Comparison of ENCODE assay signal across 1 cellular context in the genomic region with DNA sequence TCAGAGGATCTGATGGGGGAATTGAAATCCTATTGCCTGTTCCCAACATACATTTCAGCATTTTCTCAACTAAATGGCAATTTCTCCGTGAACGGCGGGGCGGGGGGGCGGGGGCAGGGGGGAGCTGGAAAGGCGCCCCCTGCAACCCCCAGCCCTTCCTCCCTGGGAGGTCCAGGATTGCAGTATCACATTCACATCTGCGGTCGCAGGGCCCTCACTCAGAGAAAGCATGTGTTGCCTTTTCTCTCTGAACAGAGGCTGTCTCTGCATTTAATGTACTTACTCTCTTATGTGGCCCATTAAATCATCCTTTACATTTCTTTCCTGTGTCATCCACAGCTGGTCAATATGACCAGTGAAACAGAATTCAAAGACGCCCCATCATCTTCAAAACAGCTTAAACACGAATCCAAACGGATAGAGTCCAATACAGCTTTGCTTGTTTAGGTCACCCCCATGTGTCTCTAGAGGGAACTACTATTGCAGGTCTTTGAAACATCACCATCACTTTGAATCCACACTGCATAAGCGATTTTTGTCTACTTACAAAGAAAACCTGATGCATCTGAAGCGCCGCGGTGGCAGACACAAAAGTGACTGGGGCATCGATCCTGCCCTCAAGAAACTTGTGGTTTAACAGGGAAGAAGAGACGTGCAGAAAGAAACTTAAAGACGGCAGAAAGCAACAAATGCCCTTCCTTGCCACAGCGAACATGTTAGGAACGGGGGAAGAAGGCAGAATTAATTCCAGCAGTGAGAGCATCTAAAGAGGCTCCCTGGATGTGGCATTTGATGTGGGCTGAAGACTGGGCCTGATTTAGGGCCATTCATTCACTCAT.
TF ChIP-seq lines count a peak whose summit lies in the region.

No MANE protein-coding gene starts in this region.

TF ChIP-seq in HepG2, 621 proteins besides CTCF, POLR2A, EP300 and RAD21 (continued from another document and continues in another):
- TF ChIP-seq, protein P1, sequence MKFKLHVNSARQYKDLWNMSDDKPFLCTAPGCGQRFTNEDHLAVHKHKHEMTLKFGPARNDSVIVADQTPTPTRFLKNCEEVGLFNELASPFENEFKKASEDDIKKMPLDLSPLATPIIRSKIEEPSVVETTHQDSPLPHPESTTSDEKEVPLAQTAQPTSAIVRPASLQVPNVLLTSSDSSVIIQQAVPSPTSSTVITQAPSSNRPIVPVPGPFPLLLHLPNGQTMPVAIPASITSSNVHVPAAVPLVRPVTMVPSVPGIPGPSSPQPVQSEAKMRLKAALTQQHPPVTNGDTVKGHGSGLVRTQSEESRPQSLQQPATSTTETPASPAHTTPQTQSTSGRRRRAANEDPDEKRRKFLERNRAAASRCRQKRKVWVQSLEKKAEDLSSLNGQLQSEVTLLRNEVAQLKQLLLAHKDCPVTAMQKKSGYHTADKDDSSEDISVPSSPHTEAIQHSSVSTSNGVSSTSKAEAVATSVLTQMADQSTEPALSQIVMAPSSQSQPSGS (CRISPR knock-in tag; IDR thresholded peaks at IDR 0.05) = peak; percentile 23; the same call in 1 of the 2 replicates
- TF ChIP-seq ZSCAN22 (CRISPR knock-in tag; IDR thresholded peaks at IDR 0.05) = no peak
- TF ChIP-seq REPIN1 (CRISPR knock-in tag; IDR thresholded peaks at IDR 0.05; ENCODE audit: borderline replicate concordance, low read depth) = peak; percentile 45; the same call in 1 of the 2 replicates
- no peak for TF ChIP-seq PHF5A (CRISPR knock-in tag; IDR thresholded peaks at IDR 0.05; ENCODE audit: low read depth, unreplicated experiment)
- TF ChIP-seq IRF2 (CRISPR knock-in tag; IDR thresholded peaks at IDR 0.05) = peak; percentile 54; the same call in 1 of the 2 replicates
- TF ChIP-seq, protein P2, sequence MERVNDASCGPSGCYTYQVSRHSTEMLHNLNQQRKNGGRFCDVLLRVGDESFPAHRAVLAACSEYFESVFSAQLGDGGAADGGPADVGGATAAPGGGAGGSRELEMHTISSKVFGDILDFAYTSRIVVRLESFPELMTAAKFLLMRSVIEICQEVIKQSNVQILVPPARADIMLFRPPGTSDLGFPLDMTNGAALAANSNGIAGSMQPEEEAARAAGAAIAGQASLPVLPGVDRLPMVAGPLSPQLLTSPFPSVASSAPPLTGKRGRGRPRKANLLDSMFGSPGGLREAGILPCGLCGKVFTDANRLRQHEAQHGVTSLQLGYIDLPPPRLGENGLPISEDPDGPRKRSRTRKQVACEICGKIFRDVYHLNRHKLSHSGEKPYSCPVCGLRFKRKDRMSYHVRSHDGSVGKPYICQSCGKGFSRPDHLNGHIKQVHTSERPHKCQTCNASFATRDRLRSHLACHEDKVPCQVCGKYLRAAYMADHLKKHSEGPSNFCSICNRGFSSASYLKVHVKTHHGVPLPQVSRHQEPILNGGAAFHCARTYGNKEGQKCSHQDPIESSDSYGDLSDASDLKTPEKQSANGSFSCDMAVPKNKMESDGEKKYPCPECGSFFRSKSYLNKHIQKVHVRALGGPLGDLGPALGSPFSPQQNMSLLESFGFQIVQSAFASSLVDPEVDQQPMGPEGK (CRISPR knock-in tag; IDR thresholded peaks at IDR 0.05) = peak; percentile 24; the same call in 1 of the 2 replicates
- no peak for TF ChIP-seq ZNF768 (CRISPR knock-in tag; IDR thresholded peaks at IDR 0.05)
- TF ChIP-seq, protein P3, sequence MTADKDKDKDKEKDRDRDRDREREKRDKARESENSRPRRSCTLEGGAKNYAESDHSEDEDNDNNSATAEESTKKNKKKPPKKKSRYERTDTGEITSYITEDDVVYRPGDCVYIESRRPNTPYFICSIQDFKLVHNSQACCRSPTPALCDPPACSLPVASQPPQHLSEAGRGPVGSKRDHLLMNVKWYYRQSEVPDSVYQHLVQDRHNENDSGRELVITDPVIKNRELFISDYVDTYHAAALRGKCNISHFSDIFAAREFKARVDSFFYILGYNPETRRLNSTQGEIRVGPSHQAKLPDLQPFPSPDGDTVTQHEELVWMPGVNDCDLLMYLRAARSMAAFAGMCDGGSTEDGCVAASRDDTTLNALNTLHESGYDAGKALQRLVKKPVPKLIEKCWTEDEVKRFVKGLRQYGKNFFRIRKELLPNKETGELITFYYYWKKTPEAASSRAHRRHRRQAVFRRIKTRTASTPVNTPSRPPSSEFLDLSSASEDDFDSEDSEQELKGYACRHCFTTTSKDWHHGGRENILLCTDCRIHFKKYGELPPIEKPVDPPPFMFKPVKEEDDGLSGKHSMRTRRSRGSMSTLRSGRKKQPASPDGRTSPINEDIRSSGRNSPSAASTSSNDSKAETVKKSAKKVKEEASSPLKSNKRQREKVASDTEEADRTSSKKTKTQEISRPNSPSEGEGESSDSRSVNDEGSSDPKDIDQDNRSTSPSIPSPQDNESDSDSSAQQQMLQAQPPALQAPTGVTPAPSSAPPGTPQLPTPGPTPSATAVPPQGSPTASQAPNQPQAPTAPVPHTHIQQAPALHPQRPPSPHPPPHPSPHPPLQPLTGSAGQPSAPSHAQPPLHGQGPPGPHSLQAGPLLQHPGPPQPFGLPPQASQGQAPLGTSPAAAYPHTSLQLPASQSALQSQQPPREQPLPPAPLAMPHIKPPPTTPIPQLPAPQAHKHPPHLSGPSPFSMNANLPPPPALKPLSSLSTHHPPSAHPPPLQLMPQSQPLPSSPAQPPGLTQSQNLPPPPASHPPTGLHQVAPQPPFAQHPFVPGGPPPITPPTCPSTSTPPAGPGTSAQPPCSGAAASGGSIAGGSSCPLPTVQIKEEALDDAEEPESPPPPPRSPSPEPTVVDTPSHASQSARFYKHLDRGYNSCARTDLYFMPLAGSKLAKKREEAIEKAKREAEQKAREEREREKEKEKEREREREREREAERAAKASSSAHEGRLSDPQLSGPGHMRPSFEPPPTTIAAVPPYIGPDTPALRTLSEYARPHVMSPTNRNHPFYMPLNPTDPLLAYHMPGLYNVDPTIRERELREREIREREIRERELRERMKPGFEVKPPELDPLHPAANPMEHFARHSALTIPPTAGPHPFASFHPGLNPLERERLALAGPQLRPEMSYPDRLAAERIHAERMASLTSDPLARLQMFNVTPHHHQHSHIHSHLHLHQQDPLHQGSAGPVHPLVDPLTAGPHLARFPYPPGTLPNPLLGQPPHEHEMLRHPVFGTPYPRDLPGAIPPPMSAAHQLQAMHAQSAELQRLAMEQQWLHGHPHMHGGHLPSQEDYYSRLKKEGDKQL (CRISPR knock-in tag; IDR thresholded peaks at IDR 0.05; ENCODE audit: low read depth) = peak; percentile 12; the same call in 1 of the 2 replicates
- TF ChIP-seq, protein P4, sequence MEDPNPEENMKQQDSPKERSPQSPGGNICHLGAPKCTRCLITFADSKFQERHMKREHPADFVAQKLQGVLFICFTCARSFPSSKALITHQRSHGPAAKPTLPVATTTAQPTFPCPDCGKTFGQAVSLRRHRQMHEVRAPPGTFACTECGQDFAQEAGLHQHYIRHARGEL (CRISPR knock-in tag; IDR thresholded peaks at IDR 0.05) = no peak
- peak; percentile 40; the same call in 1 of the 2 replicates for TF ChIP-seq ERF (CRISPR knock-in tag; IDR thresholded peaks at IDR 0.05)
- 0 out of 2 replicates have a peak, but pooled peaks have one; percentile 19 for TF ChIP-seq KMT2A (CRISPR knock-in tag; IDR thresholded peaks at IDR 0.05)
- TF ChIP-seq ZNF335 (CRISPR knock-in tag; IDR thresholded peaks at IDR 0.05) = no peak
- no peak for TF ChIP-seq MTF1 (CRISPR knock-in tag; IDR thresholded peaks at IDR 0.05)
- TF ChIP-seq KDM6A (CRISPR knock-in tag; IDR thresholded peaks at IDR 0.05; ENCODE audit: low read depth) = no peak
- 0 out of 2 replicates have a peak, but pooled peaks have one; percentile 32 for TF ChIP-seq PPARG (CRISPR knock-in tag; conservative IDR thresholded peaks at IDR 0.05)
- TF ChIP-seq ZNF160 (CRISPR knock-in tag; IDR thresholded peaks at IDR 0.05) = no peak
- TF ChIP-seq, protein P5, sequence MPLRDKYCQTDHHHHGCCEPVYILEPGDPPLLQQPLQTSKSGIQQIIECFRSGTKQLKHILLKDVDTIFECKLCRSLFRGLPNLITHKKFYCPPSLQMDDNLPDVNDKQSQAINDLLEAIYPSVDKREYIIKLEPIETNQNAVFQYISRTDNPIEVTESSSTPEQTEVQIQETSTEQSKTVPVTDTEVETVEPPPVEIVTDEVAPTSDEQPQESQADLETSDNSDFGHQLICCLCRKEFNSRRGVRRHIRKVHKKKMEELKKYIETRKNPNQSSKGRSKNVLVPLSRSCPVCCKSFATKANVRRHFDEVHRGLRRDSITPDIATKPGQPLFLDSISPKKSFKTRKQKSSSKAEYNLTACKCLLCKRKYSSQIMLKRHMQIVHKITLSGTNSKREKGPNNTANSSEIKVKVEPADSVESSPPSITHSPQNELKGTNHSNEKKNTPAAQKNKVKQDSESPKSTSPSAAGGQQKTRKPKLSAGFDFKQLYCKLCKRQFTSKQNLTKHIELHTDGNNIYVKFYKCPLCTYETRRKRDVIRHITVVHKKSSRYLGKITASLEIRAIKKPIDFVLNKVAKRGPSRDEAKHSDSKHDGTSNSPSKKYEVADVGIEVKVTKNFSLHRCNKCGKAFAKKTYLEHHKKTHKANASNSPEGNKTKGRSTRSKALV (CRISPR knock-in tag; IDR thresholded peaks at IDR 0.05) = no peak
- peak; percentile 47; the same call in 1 of the 2 replicates for TF ChIP-seq ZNF331 (CRISPR knock-in tag; IDR thresholded peaks at IDR 0.05)
- TF ChIP-seq JDP2 (CRISPR knock-in tag; IDR thresholded peaks at IDR 0.05; ENCODE audit: borderline replicate concordance) = no peak
- TF ChIP-seq XBP1 (CRISPR knock-in tag; IDR thresholded peaks at IDR 0.05) = no peak
- no peak for TF ChIP-seq ZNF703 (CRISPR knock-in tag; IDR thresholded peaks at IDR 0.05; ENCODE audit: borderline replicate concordance)
- TF ChIP-seq, protein P6, sequence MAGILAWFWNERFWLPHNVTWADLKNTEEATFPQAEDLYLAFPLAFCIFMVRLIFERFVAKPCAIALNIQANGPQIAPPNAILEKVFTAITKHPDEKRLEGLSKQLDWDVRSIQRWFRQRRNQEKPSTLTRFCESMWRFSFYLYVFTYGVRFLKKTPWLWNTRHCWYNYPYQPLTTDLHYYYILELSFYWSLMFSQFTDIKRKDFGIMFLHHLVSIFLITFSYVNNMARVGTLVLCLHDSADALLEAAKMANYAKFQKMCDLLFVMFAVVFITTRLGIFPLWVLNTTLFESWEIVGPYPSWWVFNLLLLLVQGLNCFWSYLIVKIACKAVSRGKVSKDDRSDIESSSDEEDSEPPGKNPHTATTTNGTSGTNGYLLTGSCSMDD (CRISPR knock-in tag; IDR thresholded peaks at IDR 0.05) = no peak
- TF ChIP-seq SYNCRIP (IDR thresholded peaks at IDR 0.05; ENCODE audit: insufficient read depth, low read depth, low read length) = no peak
- no peak for TF ChIP-seq SNRNP70 (IDR thresholded peaks at IDR 0.05; ENCODE audit: low read depth, low read length)
- TF ChIP-seq, protein P7, sequence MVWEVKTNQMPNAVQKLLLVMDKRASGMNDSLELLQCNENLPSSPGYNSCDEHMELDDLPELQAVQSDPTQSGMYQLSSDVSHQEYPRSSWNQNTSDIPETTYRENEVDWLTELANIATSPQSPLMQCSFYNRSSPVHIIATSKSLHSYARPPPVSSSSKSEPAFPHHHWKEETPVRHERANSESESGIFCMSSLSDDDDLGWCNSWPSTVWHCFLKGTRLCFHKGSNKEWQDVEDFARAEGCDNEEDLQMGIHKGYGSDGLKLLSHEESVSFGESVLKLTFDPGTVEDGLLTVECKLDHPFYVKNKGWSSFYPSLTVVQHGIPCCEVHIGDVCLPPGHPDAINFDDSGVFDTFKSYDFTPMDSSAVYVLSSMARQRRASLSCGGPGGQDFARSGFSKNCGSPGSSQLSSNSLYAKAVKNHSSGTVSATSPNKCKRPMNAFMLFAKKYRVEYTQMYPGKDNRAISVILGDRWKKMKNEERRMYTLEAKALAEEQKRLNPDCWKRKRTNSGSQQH (CRISPR knock-in tag; IDR thresholded peaks at IDR 0.05; ENCODE audit: low read depth) = no peak
- TF ChIP-seq, protein P8, sequence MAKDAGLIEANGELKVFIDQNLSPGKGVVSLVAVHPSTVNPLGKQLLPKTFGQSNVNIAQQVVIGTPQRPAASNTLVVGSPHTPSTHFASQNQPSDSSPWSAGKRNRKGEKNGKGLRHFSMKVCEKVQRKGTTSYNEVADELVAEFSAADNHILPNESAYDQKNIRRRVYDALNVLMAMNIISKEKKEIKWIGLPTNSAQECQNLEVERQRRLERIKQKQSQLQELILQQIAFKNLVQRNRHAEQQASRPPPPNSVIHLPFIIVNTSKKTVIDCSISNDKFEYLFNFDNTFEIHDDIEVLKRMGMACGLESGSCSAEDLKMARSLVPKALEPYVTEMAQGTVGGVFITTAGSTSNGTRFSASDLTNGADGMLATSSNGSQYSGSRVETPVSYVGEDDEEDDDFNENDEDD (CRISPR knock-in tag; IDR thresholded peaks at IDR 0.05; ENCODE audit: borderline replicate concordance) = no peak
- TF ChIP-seq SRF (IDR thresholded peaks at IDR 0.05; ENCODE audit: low read depth, low read length) = no peak
- TF ChIP-seq TEAD3 (CRISPR knock-in tag; optimal IDR thresholded peaks at IDR 0.05; ENCODE audit: borderline replicate concordance) = no peak
- no peak for TF ChIP-seq ZNF224 (CRISPR knock-in tag; IDR thresholded peaks at IDR 0.05)
- TF ChIP-seq, protein P9, sequence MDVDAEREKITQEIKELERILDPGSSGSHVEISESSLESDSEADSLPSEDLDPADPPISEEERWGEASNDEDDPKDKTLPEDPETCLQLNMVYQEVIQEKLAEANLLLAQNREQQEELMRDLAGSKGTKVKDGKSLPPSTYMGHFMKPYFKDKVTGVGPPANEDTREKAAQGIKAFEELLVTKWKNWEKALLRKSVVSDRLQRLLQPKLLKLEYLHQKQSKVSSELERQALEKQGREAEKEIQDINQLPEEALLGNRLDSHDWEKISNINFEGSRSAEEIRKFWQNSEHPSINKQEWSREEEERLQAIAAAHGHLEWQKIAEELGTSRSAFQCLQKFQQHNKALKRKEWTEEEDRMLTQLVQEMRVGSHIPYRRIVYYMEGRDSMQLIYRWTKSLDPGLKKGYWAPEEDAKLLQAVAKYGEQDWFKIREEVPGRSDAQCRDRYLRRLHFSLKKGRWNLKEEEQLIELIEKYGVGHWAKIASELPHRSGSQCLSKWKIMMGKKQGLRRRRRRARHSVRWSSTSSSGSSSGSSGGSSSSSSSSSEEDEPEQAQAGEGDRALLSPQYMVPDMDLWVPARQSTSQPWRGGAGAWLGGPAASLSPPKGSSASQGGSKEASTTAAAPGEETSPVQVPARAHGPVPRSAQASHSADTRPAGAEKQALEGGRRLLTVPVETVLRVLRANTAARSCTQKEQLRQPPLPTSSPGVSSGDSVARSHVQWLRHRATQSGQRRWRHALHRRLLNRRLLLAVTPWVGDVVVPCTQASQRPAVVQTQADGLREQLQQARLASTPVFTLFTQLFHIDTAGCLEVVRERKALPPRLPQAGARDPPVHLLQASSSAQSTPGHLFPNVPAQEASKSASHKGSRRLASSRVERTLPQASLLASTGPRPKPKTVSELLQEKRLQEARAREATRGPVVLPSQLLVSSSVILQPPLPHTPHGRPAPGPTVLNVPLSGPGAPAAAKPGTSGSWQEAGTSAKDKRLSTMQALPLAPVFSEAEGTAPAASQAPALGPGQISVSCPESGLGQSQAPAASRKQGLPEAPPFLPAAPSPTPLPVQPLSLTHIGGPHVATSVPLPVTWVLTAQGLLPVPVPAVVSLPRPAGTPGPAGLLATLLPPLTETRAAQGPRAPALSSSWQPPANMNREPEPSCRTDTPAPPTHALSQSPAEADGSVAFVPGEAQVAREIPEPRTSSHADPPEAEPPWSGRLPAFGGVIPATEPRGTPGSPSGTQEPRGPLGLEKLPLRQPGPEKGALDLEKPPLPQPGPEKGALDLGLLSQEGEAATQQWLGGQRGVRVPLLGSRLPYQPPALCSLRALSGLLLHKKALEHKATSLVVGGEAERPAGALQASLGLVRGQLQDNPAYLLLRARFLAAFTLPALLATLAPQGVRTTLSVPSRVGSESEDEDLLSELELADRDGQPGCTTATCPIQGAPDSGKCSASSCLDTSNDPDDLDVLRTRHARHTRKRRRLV (CRISPR knock-in tag; IDR thresholded peaks at IDR 0.05) = no peak
- no peak for TF ChIP-seq REXO4 (CRISPR knock-in tag; IDR thresholded peaks at IDR 0.05; ENCODE audit: borderline replicate concordance)
- TF ChIP-seq SALL2 (CRISPR knock-in tag; IDR thresholded peaks at IDR 0.05) = no peak
- TF ChIP-seq IKZF4 (CRISPR knock-in tag; IDR thresholded peaks at IDR 0.05; ENCODE audit: borderline replicate concordance, low read depth, not compliant biosample characterization) = no peak
- TF ChIP-seq NR2F1 (CRISPR knock-in tag; IDR thresholded peaks at IDR 0.05) = no peak
